Comparison of ENCODE assay signal across 9 cellular contexts in the genomic region with DNA sequence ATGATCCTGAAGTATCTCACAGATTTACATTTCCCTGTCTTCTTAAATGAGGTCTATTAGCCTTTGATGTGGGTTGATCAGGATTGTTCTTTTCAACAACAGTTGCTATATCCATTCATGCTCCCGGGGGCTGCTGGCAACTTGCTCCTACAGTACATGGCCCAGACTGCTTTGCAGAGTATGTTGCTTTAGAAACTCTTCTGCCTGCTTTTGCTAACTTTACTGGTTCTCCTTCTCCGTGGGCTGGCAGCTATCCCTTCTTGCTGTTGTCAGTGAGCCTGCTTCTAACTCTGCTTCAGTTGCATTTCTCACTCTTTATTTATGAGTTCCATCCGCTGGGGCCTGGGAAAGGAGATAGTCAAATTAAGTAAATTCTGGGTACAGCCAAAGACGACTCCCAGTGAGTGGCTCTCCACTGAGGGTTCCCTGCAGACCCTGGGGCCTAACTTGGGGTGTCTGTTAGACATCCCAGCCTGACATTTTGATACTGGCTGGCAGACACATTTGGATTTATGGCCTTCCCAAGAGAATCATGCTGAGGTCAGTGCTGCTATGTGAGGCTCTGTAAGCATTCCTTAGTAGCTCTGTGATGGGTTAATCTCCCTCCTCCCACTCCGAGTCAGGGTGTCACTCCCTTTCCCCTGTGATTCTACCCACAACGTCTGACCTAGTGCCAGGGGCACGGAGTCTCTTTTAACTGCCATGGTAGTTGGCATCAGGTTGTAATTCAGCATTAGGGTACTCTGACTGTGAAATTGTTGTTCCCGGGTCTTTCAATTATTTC.
DNase-seq lines count a peak whose midpoint lies in the region; ATAC-seq and TF ChIP-seq lines count a peak whose summit lies in the region.
"Had no signal": no experiment of that assay in that cellular context is flagged by ENCODE, and none has a peak within 500 bp of the region (broad histone marks: within the 10 kb centered on the region; RNA-seq: fewer than 3 reads in every experiment).

No MANE protein-coding gene starts in this region.

- TF ChIP-seq CTCF in adrenal gland (IDR thresholded peaks at IDR 0.05): no peak

- CTCF ChIA-PET in activated CD8-positive, alpha-beta memory T cell treated with anti-CD3 and anti-CD28 coated beads, Interleukin-2, amount 10 ng/mL, durations not matched to agents 7 days and 5 days (lab: Charles Lee): no interaction called here

- H3K27ac ChIP-seq in adrenal gland: peak overlapping the region; percentile 8 to 84 (median 61)

- H3K9me3 ChIP-seq in adrenal gland (replicated peaks in 1 of 3): no peaks in the 10 kb centered on the region

- no peak overlapping the region for H3K4me3 Mint-ChIP-seq in stimulated activated memory B cell treated with anti-CD40 and anti-IgM and Interleukin-4, amounts not matched to agents 10 μg/mL and 1 μg/mL and 100 μg/mL, for 72 hours
- no peak overlapping the region for H3K4me3 Mint-ChIP-seq in activated CD8-positive, alpha-beta memory T cell treated with anti-CD3 and anti-CD28 coated beads, Interleukin-2, amount 10 ng/mL, durations not matched to agents 7 days and 5 days

- WGBS in adrenal gland, 4 donors: 21 to 27% (median 24%) methylated on average over 8 of the region's 8 CpGs

- H3K27me3 Mint-ChIP-seq in stimulated activated memory B cell treated with anti-CD40 and anti-IgM and Interleukin-4, amounts not matched to agents 10 μg/mL and 1 μg/mL and 100 μg/mL, for 72 hours: no peaks in the 10 kb centered on the region
- no peaks in the 10 kb centered on the region for H3K27me3 Mint-ChIP-seq in activated CD8-positive, alpha-beta memory T cell treated with anti-CD3 and anti-CD28 coated beads, Interleukin-2, amount 10 ng/mL, durations not matched to agents 7 days and 5 days

- no peaks in the 10 kb centered on the region for H3K9me3 Mint-ChIP-seq in stimulated activated memory B cell treated with anti-CD40 and anti-IgM and Interleukin-4, amounts not matched to agents 10 μg/mL and 1 μg/mL and 100 μg/mL, for 72 hours
- H3K9me3 Mint-ChIP-seq in activated CD8-positive, alpha-beta memory T cell treated with anti-CD3 and anti-CD28 coated beads, Interleukin-2, amount 10 ng/mL, durations not matched to agents 7 days and 5 days (ENCODE audit: low read depth): no peaks in the 10 kb centered on the region

- intact Hi-C loops in adrenal gland (cut with DNase I): no loop called here
- intact Hi-C loops in left cardiac atrium (cut with DNase I): no loop called here

- H3K4me1 ChIP-seq in adrenal gland (replicated peaks in 1 of 2): peaks cover 42 to 73% of the 10 kb centered on the region in 2 donors

- no peak overlapping the region for H3K4me3 ChIP-seq in adrenal gland
- no peak overlapping the region for H3K4me3 ChIP-seq in skeletal muscle cell (ENCODE audit: low read depth, low read length)

- peak; percentile 27 to 46 for ATAC-seq in left cardiac atrium
- ATAC-seq in stimulated activated memory B cell treated with anti-CD40 and anti-IgM and Interleukin-4, amounts not matched to agents 10 μg/mL and 1 μg/mL and 100 μg/mL, for 72 hours: no peak
- no peak for ATAC-seq in activated CD8-positive, alpha-beta memory T cell treated with anti-CD3 and anti-CD28 coated beads, Interleukin-2, amount 10 ng/mL, durations not matched to agents 7 days and 5 days

- no peaks in the 10 kb centered on the region for H3K36me3 ChIP-seq in adrenal gland (replicated peaks in 1 of 2)

- peaks cover 14% of the 10 kb centered on the region for H3K4me1 Mint-ChIP-seq in stimulated activated memory B cell treated with anti-CD40 and anti-IgM and Interleukin-4, amounts not matched to agents 10 μg/mL and 1 μg/mL and 100 μg/mL, for 72 hours
- H3K4me1 Mint-ChIP-seq in activated CD8-positive, alpha-beta memory T cell treated with anti-CD3 and anti-CD28 coated beads, Interleukin-2, amount 10 ng/mL, durations not matched to agents 7 days and 5 days: peaks cover 45% of the 10 kb centered on the region

- no peak for TF ChIP-seq POLR2A in adrenal gland (IDR thresholded peaks at IDR 0.05)

- H3K27me3 ChIP-seq in adrenal gland: no peaks in the 10 kb centered on the region

- no peak overlapping the region for H3K27ac Mint-ChIP-seq in stimulated activated memory B cell treated with anti-CD40 and anti-IgM and Interleukin-4, amounts not matched to agents 10 μg/mL and 1 μg/mL and 100 μg/mL, for 72 hours
- H3K27ac Mint-ChIP-seq in activated CD8-positive, alpha-beta memory T cell treated with anti-CD3 and anti-CD28 coated beads, Interleukin-2, amount 10 ng/mL, durations not matched to agents 7 days and 5 days: no peak overlapping the region

- no peaks in the 10 kb centered on the region for H3K36me3 Mint-ChIP-seq in stimulated activated memory B cell treated with anti-CD40 and anti-IgM and Interleukin-4, amounts not matched to agents 10 μg/mL and 1 μg/mL and 100 μg/mL, for 72 hours
- peaks cover 5% of the 10 kb centered on the region for H3K36me3 Mint-ChIP-seq in activated CD8-positive, alpha-beta memory T cell treated with anti-CD3 and anti-CD28 coated beads, Interleukin-2, amount 10 ng/mL, durations not matched to agents 7 days and 5 days

- peak; percentile 43 for DNase-seq in GM03348 (ENCODE audit: low spot score)
- peak in 5 of 7 donors; percentile 36 to 45 (median 41) for DNase-seq in adrenal gland
- peak; percentile 27 for DNase-seq in left cardiac atrium
- peak; percentile 83 for DNase-seq in skeletal muscle cell (ENCODE audit: low read depth)
- DNase-seq in NCI-H345 treated with DMSO at 0.1 percent for 48 hours (lab: John Stamatoyannopoulos, UW; ENCODE audit: unreplicated experiment): no peak
- no peak for DNase-seq in NCI-H1436 treated with DMSO at 0.1 percent for 48 hours (lab: John Stamatoyannopoulos, UW)
- no peak for DNase-seq in activated CD8-positive, alpha-beta memory T cell treated with anti-CD3 and anti-CD28 coated beads, Interleukin-2, amount 10 ng/mL, durations not matched to agents 7 days and 5 days
- DNase-seq: activated T-cell treated with anti-CD3 and anti-CD28 coated beads, Interleukin-2, amount 50 U/mL, for 48 hours had no signal

Comparison
In these comparisons a context has a peak if more than half of its experiments do, and no peak if none do; other contexts are left out.
1. DNase-seq: peak in GM03348 (single experiment), adrenal gland (5 of 7), left cardiac atrium (single experiment) and skeletal muscle cell (single experiment); none in NCI-H345 treated with DMSO at 0.1 percent for 48 hours (single experiment), NCI-H1436 treated with DMSO at 0.1 percent for 48 hours (single experiment) and activated CD8-positive, alpha-beta memory T cell treated with anti-CD3 and anti-CD28 coated beads, Interleukin-2, amount 10 ng/mL, durations not matched to agents 7 days and 5 days (single experiment).
2. ATAC-seq: peak in left cardiac atrium (2 of 2); none in stimulated activated memory B cell treated with anti-CD40 and anti-IgM and Interleukin-4, amounts not matched to agents 10 μg/mL and 1 μg/mL and 100 μg/mL, for 72 hours (single experiment) and activated CD8-positive, alpha-beta memory T cell treated with anti-CD3 and anti-CD28 coated beads, Interleukin-2, amount 10 ng/mL, durations not matched to agents 7 days and 5 days (single experiment).